ENCODE assay signal across 8 cellular contexts in genomic region chr4:108650212-108651067, GRCh38. TPM values are rescaled to one million over a fixed set of nuclear protein-coding genes. Genes with fewer than 3 reads are reported as not detected.
A peak's percentile ranks its signal among the peaks of the same experiment; 100 is the strongest.
DNase-seq lines count a peak whose midpoint lies in the region; ATAC-seq and TF ChIP-seq lines count a peak whose summit lies in the region.

OSTC (plus strand) TSS chr4:108650599; CDS start chr4:108650656, 57 bp downstream.

- H3K4me1 ChIP-seq in PC-3 (ENCODE audit: insufficient read depth, low read length): peaks cover 14% of the 10 kb centered on the region
- peaks cover 25% of the 10 kb centered on the region for H3K4me1 ChIP-seq in mononuclear cell (ENCODE audit: insufficient read depth, low read length)

- H3K4me3 ChIP-seq in PC-3 (ENCODE audit: low read length): peak within 1 kb of the TSS; percentile 95
- H3K4me3 ChIP-seq in epithelial cell of esophagus (ENCODE audit: low read length): peak within 1 kb of the TSS; percentile 72
- peak within 1 kb of the TSS; percentile 90 for H3K4me3 ChIP-seq in mononuclear cell (ENCODE audit: low read length)

- no peak for TF ChIP-seq EP300 in Ishikawa (IDR thresholded peaks at IDR 0.05; ENCODE audit: borderline replicate concordance)

- H2AFZ ChIP-seq in PC-3 (ENCODE audit: low read length): peak within 1 kb of the TSS; percentile 96

- peak; percentile 88 for DNase-seq in DMS114 treated with DMSO at 0.1 percent for 48 hours (lab: John Stamatoyannopoulos, UW; ENCODE audit: unreplicated experiment)
- DNase-seq in PC-3: peak; percentile 89
- peak; percentile 87 for DNase-seq in activated T-cell treated with anti-CD3 and anti-CD28 coated beads for 48 hours (ENCODE audit: low read depth)
- peak; percentile 97 for DNase-seq in epithelial cell of esophagus (ENCODE audit: low read depth)
- peak; percentile 81 to 87 for DNase-seq in stimulated activated CD8-positive, alpha-beta memory T cell treated with anti-CD3 and anti-CD28 coated beads, Interleukin-4, amount 100 ng/mL, for 1 hour (ENCODE audit: low read depth in 2 of 2, low spot score in 1 of 2)

- no peak for TF ChIP-seq CTCF in PC-3 (conservative IDR thresholded peaks at IDR 0.05; ENCODE audit: low read depth, low read length)
- peak; percentile 17 for TF ChIP-seq CTCF in epithelial cell of esophagus (IDR thresholded peaks at IDR 0.05; ENCODE audit: insufficient read depth, low read depth, low read length, missing control alignments)

- POLR2A ChIA-PET in PC-3 (lab: Charles Lee; ENCODE audit: unreplicated experiment): interaction anchor here (0.6 to 0.7 kb wide), 2 partner anchors 764 to 1106 kb away, joined by 3 read pairs; no protein-coding TSS in a partner anchor

- peaks cover 48% of the 10 kb centered on the region for H3K79me2 ChIP-seq in PC-3 (ENCODE audit: low read length)

- no peaks in the 10 kb centered on the region for H3K9me3 ChIP-seq in PC-3 (ENCODE audit: low read length)
- no peaks in the 10 kb centered on the region for H3K9me3 ChIP-seq in mononuclear cell (ENCODE audit: low read depth, low read length)

- CTCF ChIA-PET in PC-3 (lab: Charles Lee): no interaction called here

- H3K4me2 ChIP-seq in PC-3 (ENCODE audit: low read length): peak within 1 kb of the TSS; percentile 89

- ATAC-seq in GM21576 (IDR thresholded peaks at IDR 0.05; ENCODE audit: unreplicated experiment) (peak; percentile 89), PC-3 (peak; percentile 80)

- TF ChIP-seq RAD21 in Ishikawa (IDR thresholded peaks at IDR 0.05; ENCODE audit: low read depth): no peak

- no peaks in the 10 kb centered on the region for H4K20me1 ChIP-seq in PC-3 (ENCODE audit: low read length)

- no peaks in the 10 kb centered on the region for H3K9me2 ChIP-seq in PC-3 (replicated peaks; ENCODE audit: low read length)

- H3F3A ChIP-seq in PC-3 (ENCODE audit: low read length, unreplicated experiment): no peaks in the 10 kb centered on the region

- H3K9ac ChIP-seq in PC-3 (ENCODE audit: low read length): peak within 1 kb of the TSS; percentile 98

- H3K27me3 ChIP-seq in PC-3 (ENCODE audit: low read length) (no peaks in the 10 kb centered on the region), mononuclear cell (ENCODE audit: insufficient read depth, low read length) (no peaks in the 10 kb centered on the region)

- TSS peak; percentile 85 for BruUV-seq in PC-3 (replicated peaks; lab: Mats Ljungman, UMichigan)

- intact Hi-C loops in PC-3 (cut with micrococcal nuclease): loop anchor here (2.0 kb wide), 1 partner anchor 30 kb away; the partner anchor contains the start of gene RPL34

- peak within 1 kb of the TSS; percentile 46 for H3K27ac ChIP-seq in PC-3 (ENCODE audit: low read length)

- H3K36me3 ChIP-seq in PC-3 (ENCODE audit: low read depth, low read length): no peaks in the 10 kb centered on the region

TF ChIP-seq in Ishikawa, 13 proteins besides CTCF, POLR2A, EP300 and RAD21:
- TF ChIP-seq CEBPB (IDR thresholded peaks at IDR 0.05) (no peak), MAX (IDR thresholded peaks at IDR 0.05) (peak; percentile 93), ZBTB7A (IDR thresholded peaks at IDR 0.05; ENCODE audit: low read depth) (no peak), CREB1 (IDR thresholded peaks at IDR 0.05; ENCODE audit: low read depth) (no peak; the same call in 1 of the 2 replicates), USF1 (IDR thresholded peaks at IDR 0.05) (no peak; the same call in 1 of the 2 replicates), NFIC (IDR thresholded peaks at IDR 0.05) (no peak), REST (IDR thresholded peaks at IDR 0.05; ENCODE audit: low read depth) (no peak), TEAD4 (IDR thresholded peaks at IDR 0.05) (peak; percentile 39; the same call in 1 of the 2 replicates), FOXM1 (IDR thresholded peaks at IDR 0.05; ENCODE audit: borderline replicate concordance, low read depth) (peak; percentile 24; the same call in 1 of the 2 replicates), TAF1 (IDR thresholded peaks at IDR 0.05; ENCODE audit: low read depth) (peak; percentile 72), TCF12 (IDR thresholded peaks at IDR 0.05; ENCODE audit: low read depth) (0 out of 2 replicates have a peak, but pooled peaks have one; percentile 44), EGR1 (IDR thresholded peaks at IDR 0.05) (no peak), YY1 (IDR thresholded peaks at IDR 0.05; ENCODE audit: low read depth) (peak; percentile 85)

RNA-seq across cellular contexts. Expression of gene OSTC, which starts in this region (rescaled TPM):
- total RNA-seq in PC-3 (2014; rRNA removed) (47.2 and 49.1 TPM in 2 replicates), mononuclear cell (54.5 TPM)

Comparison
In these comparisons a context has a peak if more than half of its experiments do, and no peak if none do; other contexts are left out.
1. Peak in every context shown above with its lines: DNase-seq, ATAC-seq, H3K4me3 ChIP-seq and H3K27ac ChIP-seq.